Comparison of ENCODE assay signal across 8 cellular contexts in the genomic region with DNA sequence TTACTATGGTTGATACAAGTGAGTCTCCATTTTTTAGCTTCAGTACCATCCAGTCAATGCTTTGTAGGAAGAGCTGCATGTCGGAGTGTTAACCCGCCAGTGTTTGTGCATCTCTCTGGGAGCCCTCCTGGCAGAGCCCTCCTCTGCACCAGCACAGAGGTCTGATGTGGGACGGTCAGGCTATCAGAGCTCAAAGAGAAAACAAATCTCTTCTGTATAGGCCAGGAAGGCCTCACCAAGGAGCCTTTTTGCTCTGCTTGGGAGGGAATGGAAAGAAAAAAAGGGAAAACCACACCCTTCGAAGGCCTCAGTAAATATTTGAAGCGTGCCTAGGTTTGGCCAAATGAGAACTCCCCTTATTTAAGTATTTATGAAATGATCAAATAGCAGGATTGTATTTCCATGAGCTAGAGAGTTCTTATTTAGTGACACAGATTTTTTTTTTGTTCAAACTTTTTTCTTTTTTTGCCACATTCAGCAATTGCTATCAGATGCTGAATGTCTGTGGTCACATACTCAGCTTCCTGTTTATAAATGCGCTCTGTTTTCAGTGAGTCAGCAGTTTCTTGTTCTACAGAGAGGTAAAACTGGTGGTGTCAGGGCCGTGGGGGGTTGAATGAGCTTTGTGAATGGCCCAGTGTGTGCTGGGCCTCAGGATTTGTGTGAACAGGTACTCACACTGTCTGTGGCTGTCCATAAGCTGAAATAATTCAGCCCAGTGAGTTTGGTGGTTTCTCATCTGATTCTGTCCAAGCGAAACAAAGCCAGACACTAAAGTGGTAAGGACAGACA.
DNase-seq lines count a peak whose midpoint lies in the region; ATAC-seq lines count a peak whose summit lies in the region.

No MANE protein-coding gene starts in this region.

- H3K27ac ChIP-seq in HUES6 (ENCODE audit: low read depth, low read length) (peak overlapping the region; percentile 51), mucosa of rectum (ENCODE audit: low read depth in 2 of 2, low read length in 2 of 2) (peak overlapping the region; percentile 74 to 77), subcutaneous abdominal adipose tissue (ENCODE audit: low read depth, low read length) (peak overlapping the region; percentile 67)
- no peak overlapping the region for H3K27ac ChIP-seq in effector memory CD4-positive, alpha-beta T cell (ENCODE audit: insufficient read depth, low read length, poor library complexity, severe bottlenecking)

- H3K36me3 ChIP-seq in HUES6 (ENCODE audit: control insufficient read depth, insufficient read depth, low read length) (no peaks in the 10 kb centered on the region), mucosa of rectum (ENCODE audit: control insufficient read depth in 2 of 2, insufficient read depth in 2 of 2, low read length in 2 of 2) (no peaks in the 10 kb centered on the region), subcutaneous abdominal adipose tissue (ENCODE audit: control insufficient read depth in 5 of 5, insufficient read depth in 5 of 5, low read length in 5 of 5) (no peaks in the 10 kb centered on the region)
- H3K36me3 ChIP-seq in effector memory CD4-positive, alpha-beta T cell (ENCODE audit: control insufficient read depth, insufficient read depth, low read length): no peaks in the 10 kb centered on the region

- H3K27me3 ChIP-seq in HUES6 (ENCODE audit: control insufficient read depth, insufficient read depth, low read length) (no peaks in the 10 kb centered on the region), mucosa of rectum (ENCODE audit: control insufficient read depth in 2 of 2, insufficient read depth in 2 of 2, low read length in 2 of 2) (no peaks in the 10 kb centered on the region), subcutaneous abdominal adipose tissue (ENCODE audit: control insufficient read depth in 5 of 5, insufficient read depth in 4 of 5, low read length in 5 of 5) (no peaks in the 10 kb centered on the region)
- no peaks in the 10 kb centered on the region for H3K27me3 ChIP-seq in effector memory CD4-positive, alpha-beta T cell (replicated peaks; ENCODE audit: control insufficient read depth, insufficient read depth, low read length, poor library complexity, severe bottlenecking)

- H3K4me3 ChIP-seq in HUES6 (ENCODE audit: low read depth, low read length) (no peak overlapping the region), mucosa of rectum (ENCODE audit: low read length in 2 of 2) (no peak overlapping the region), subcutaneous abdominal adipose tissue (ENCODE audit: low read depth in 1 of 5, low read length in 5 of 5) (no peak overlapping the region)
- H3K4me3 ChIP-seq in effector memory CD4-positive, alpha-beta T cell (ENCODE audit: insufficient read depth, low read depth, low read length, poor library complexity, severe bottlenecking): no peak overlapping the region

- DNase-seq in AML-193 (lab: John Stamatoyannopoulos, UW) (peak; percentile 51 to 75), NCI-H774 (lab: John Stamatoyannopoulos, UW) (no peak)
- DNase-seq in activated CD4-positive, alpha-beta T cell treated with anti-CD3 and anti-CD28 coated beads for 48 hours: peak; percentile 49
- DNase-seq in effector memory CD4-positive, alpha-beta T cell: peak; percentile 13 to 33 (median 18)

- peak; percentile 91 for ATAC-seq in GM21367 (IDR thresholded peaks at IDR 0.05; ENCODE audit: unreplicated experiment)

- H3K9ac ChIP-seq in HUES6 (ENCODE audit: low read length) (no peak overlapping the region), mucosa of rectum (ENCODE audit: low read depth in 1 of 2, low read length in 2 of 2) (no peak overlapping the region), subcutaneous abdominal adipose tissue (ENCODE audit: low read length in 5 of 5) (no peak overlapping the region)

- H3K9me3 ChIP-seq in HUES6 (ENCODE audit: control insufficient read depth, insufficient read depth, low read depth, low read length) (no peaks in the 10 kb centered on the region), mucosa of rectum (ENCODE audit: control insufficient read depth in 2 of 2, low read length in 2 of 2) (no peaks in the 10 kb centered on the region), subcutaneous abdominal adipose tissue (ENCODE audit: control insufficient read depth in 5 of 5, low read length in 5 of 5) (no peaks in the 10 kb centered on the region)
- no peaks in the 10 kb centered on the region for H3K9me3 ChIP-seq in effector memory CD4-positive, alpha-beta T cell (ENCODE audit: control insufficient read depth, low read length)

- peaks cover 31% of the 10 kb centered on the region for H3K4me1 ChIP-seq in HUES6 (ENCODE audit: control insufficient read depth, insufficient read depth, low read length)
- peaks cover 29% of the 10 kb centered on the region for H3K4me1 ChIP-seq in effector memory CD4-positive, alpha-beta T cell (ENCODE audit: control insufficient read depth, insufficient read depth, low read length, poor library complexity, severe bottlenecking)
- H3K4me1 ChIP-seq in mucosa of rectum (ENCODE audit: control insufficient read depth in 2 of 2, insufficient read depth in 2 of 2, low read length in 2 of 2): peaks cover 0 to 10% of the 10 kb centered on the region in 2 donors
- peaks cover 2 to 29% (median 11%) of the 10 kb centered on the region in 5 donors for H3K4me1 ChIP-seq in subcutaneous abdominal adipose tissue (ENCODE audit: control insufficient read depth in 5 of 5, insufficient read depth in 5 of 5, low read length in 5 of 5)
